ENCODE assay signal across 22 cellular contexts in the genomic region with DNA sequence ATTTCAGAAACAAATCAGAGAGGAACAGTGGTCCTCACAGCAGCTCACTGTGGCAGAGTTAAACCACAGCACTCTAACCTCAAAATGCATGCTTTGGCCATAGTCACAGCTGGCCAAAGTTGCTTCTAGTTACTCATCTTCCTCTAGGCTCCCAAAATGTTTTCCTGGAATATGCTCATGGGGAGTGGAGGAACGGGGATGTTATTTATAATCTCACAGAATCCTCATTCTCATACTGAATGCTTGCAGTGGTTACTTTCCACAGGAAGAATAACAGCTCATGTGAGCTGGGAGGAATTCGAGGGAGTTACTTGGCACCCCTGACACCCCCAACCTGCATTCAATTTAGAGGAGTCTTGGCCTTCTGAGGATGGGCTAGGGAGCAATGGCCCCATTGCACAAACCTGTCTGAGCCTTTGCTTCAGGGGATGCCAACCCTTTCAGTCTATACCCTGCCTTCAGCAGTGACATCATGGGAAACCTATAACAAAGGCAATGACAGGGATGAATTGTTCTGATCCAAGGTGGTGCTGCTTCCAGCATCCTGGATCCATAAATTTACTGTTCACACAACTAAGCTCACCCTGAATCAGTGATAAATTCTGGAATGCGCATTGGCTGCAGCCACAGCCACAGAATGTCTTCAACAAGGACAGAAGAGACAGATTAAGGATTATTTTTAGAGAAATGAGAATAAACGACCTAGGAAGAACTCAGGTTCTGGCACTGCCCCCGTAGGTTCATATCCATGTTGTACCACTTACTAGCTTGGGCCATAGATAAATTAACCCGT. TPM values are rescaled to one million over a fixed set of nuclear protein-coding genes. Genes with fewer than 3 reads are reported as not detected.
DNase-seq lines count a peak whose midpoint lies in the region; FAIRE-seq and TF ChIP-seq lines count a peak whose summit lies in the region.
"Had no signal": no experiment of that assay in that cellular context is flagged by ENCODE, and none has a peak within 500 bp of the region (broad histone marks: within the 10 kb centered on the region; RNA-seq: fewer than 3 reads in every experiment).

No MANE protein-coding gene starts in this region.

- POLR2A ChIA-PET in AG04450 (lab: Yijun Ruan, JAX) = interaction anchor here (1.0 to 1.6 kb wide), 2 partner anchors 22 to 180 kb away, joined by 4 to 7 read pairs; a partner anchor contains a TSS

- TF ChIP-seq CTCF in AG04450 (IDR thresholded peaks at IDR 0.05; ENCODE audit: low read depth, low read length) (no peak), bronchial epithelial cell (IDR thresholded peaks at IDR 0.05; ENCODE audit: insufficient read depth, low read length, severe bottlenecking) (no peak)

- peak; percentile 52 for FAIRE-seq in bronchial epithelial cell (lab: Jason Lieb, UNC)

- H3K4me3 Mint-ChIP-seq in activated T-cell treated with anti-CD3 and anti-CD28 coated beads, Interleukin-2, amount 50 U/mL, for 24 hours = no peak overlapping the region
- H3K4me3 Mint-ChIP-seq: activated naive CD8-positive, alpha-beta T cell; natural killer cell treated with Interleukin-12 subunit alpha and Interleukin-12 subunit beta and Interleukin-15 and Interleukin-18, amount 100 ng/mL, for 72 hours; stimulated activated effector memory CD8-positive, alpha-beta T cell treated with anti-CD3 and anti-CD28 coated beads, Interleukin-12 subunit alpha, Interleukin-12 subunit beta, amount 100 ng/mL, for 72 hours had no signal

- peak overlapping the region; percentile 87 for H3K27ac ChIP-seq in AG04450 (ENCODE audit: low read depth, low read length)
- H3K27ac ChIP-seq: left ventricle myocardium inferior, Peyer's patch, vagina had no signal

- H3K9me3 Mint-ChIP-seq in activated T-cell treated with anti-CD3 and anti-CD28 coated beads, Interleukin-2, amount 50 U/mL, for 24 hours = peaks cover 2% of the 10 kb centered on the region
- H3K9me3 Mint-ChIP-seq: natural killer cell treated with Interleukin-12 subunit alpha and Interleukin-12 subunit beta and Interleukin-15 and Interleukin-18, amount 100 ng/mL, for 72 hours; stimulated activated effector memory CD8-positive, alpha-beta T cell treated with anti-CD3 and anti-CD28 coated beads, Interleukin-12 subunit alpha, Interleukin-12 subunit beta, amount 100 ng/mL, for 72 hours had no signal

- H3K36me3 Mint-ChIP-seq in activated T-cell treated with anti-CD3 and anti-CD28 coated beads, Interleukin-2, amount 50 U/mL, for 24 hours (ENCODE audit: low read depth) = no peaks in the 10 kb centered on the region
- H3K36me3 Mint-ChIP-seq: activated naive CD8-positive, alpha-beta T cell; natural killer cell treated with Interleukin-12 subunit alpha and Interleukin-12 subunit beta and Interleukin-15 and Interleukin-18, amount 100 ng/mL, for 72 hours; stimulated activated effector memory CD8-positive, alpha-beta T cell treated with anti-CD3 and anti-CD28 coated beads, Interleukin-12 subunit alpha, Interleukin-12 subunit beta, amount 100 ng/mL, for 72 hours had no signal

- H3K27ac Mint-ChIP-seq in activated T-cell treated with anti-CD3 and anti-CD28 coated beads, Interleukin-2, amount 50 U/mL, for 24 hours = no peak overlapping the region
- H3K27ac Mint-ChIP-seq: activated naive CD8-positive, alpha-beta T cell; natural killer cell treated with Interleukin-12 subunit alpha and Interleukin-12 subunit beta and Interleukin-15 and Interleukin-18, amount 100 ng/mL, for 72 hours; stimulated activated effector memory CD8-positive, alpha-beta T cell treated with anti-CD3 and anti-CD28 coated beads, Interleukin-12 subunit alpha, Interleukin-12 subunit beta, amount 100 ng/mL, for 72 hours had no signal

- no peak overlapping the region for H3K4me3 ChIP-seq in AG04450 (ENCODE audit: low read depth, low read length)
- no peak overlapping the region for H3K4me3 ChIP-seq in bronchial epithelial cell (ENCODE audit: low read depth, low read length)
- H3K4me3 ChIP-seq: left ventricle myocardium inferior, Peyer's patch, vagina had no signal

- CTCF ChIA-PET in AG04450 (lab: Charles Lee) = interaction anchor here (0.6 to 4.2 kb wide), 8 partner anchors 11 to 1539 kb away, joined by 3 to 20 read pairs (median 6); a partner anchor contains a TSS

- H3K36me3 ChIP-seq in bronchial epithelial cell (ENCODE audit: control insufficient read depth, insufficient read depth, low read length) = no peaks in the 10 kb centered on the region
- H3K36me3 ChIP-seq: left ventricle myocardium inferior, Peyer's patch, vagina had no signal

- no peaks in the 10 kb centered on the region for H3K4me1 Mint-ChIP-seq in activated T-cell treated with anti-CD3 and anti-CD28 coated beads, Interleukin-2, amount 50 U/mL, for 24 hours (ENCODE audit: low read depth)
- H3K4me1 Mint-ChIP-seq: stimulated activated effector memory CD8-positive, alpha-beta T cell treated with anti-CD3 and anti-CD28 coated beads, Interleukin-12 subunit alpha, Interleukin-12 subunit beta, amount 100 ng/mL, for 72 hours had no signal

- H3K27me3 Mint-ChIP-seq in activated T-cell treated with anti-CD3 and anti-CD28 coated beads, Interleukin-2, amount 50 U/mL, for 24 hours = peaks cover 11% of the 10 kb centered on the region
- H3K27me3 Mint-ChIP-seq: natural killer cell treated with Interleukin-12 subunit alpha and Interleukin-12 subunit beta and Interleukin-15 and Interleukin-18, amount 100 ng/mL, for 72 hours had no signal

- peak; percentile 58 for DNase-seq in AG04450 (ENCODE audit: low read depth, low spot score)
- DNase-seq in HS-5 (ENCODE audit: low read depth) = peak; percentile 72
- no peak for DNase-seq in bronchial epithelial cell (ENCODE audit: low read depth)
- DNase-seq in myocyte (ENCODE audit: low read depth) = peak; percentile 96
- no peak for DNase-seq in NCI-H345 treated with DMSO at 0.1 percent for 48 hours (lab: John Stamatoyannopoulos, UW; ENCODE audit: unreplicated experiment)
- no peak for DNase-seq in HK-2 (ENCODE audit: unreplicated experiment)
- no peak for DNase-seq in effector CD8-positive, alpha-beta T cell (lab: John Stamatoyannopoulos, UW)
- DNase-seq in activated T-cell treated with anti-CD3 and anti-CD28 coated beads, Interleukin-2, amount 50 U/mL, for 24 hours = no peak
- DNase-seq: activated CD4-positive, alpha-beta T cell treated with anti-CD3 and anti-CD28 coated beads for 1 hour; activated CD8-positive, alpha-beta memory T cell treated with anti-CD3 and anti-CD28 coated beads, Interleukin-2, amount 50 U/mL, for 48 hours; DMS153; hypothalamus; left ventricle myocardium inferior; NCI-H1930; NCI-H526 treated with DMSO at 0.1 percent for 48 hours; Peyer's patch; right cardiac atrium had no signal

- no peaks in the 10 kb centered on the region for H3K9me3 ChIP-seq in AG04450 (ENCODE audit: control insufficient read depth, insufficient read depth, low read length)
- H3K9me3 ChIP-seq: Peyer's patch, vagina had no signal

- H3K27me3 ChIP-seq in AG04450 (ENCODE audit: control insufficient read depth, insufficient read depth, low read length) (no peaks in the 10 kb centered on the region), bronchial epithelial cell (ENCODE audit: control insufficient read depth, insufficient read depth, low read length) (no peaks in the 10 kb centered on the region)
- H3K27me3 ChIP-seq: Peyer's patch, vagina had no signal

RNA-seq across cellular contexts. Expression of a gene that starts 22.5 kb away (rescaled TPM):
- polyA plus RNA-seq in AG04450 (2011; rRNA removed) = 40.4 and 51.5 TPM in 2 replicates
- 50.1 and 58.8 TPM in 2 replicates for polyA minus RNA-seq in AG04450 (2011; rRNA and poly(A)+ RNA removed)
- 1.6 and 4.9 TPM in 2 replicates for total RNA-seq in bronchial epithelial cell
- total RNA-seq in myocyte = 5.6 and 8.6 TPM in 2 replicates
- polyA plus RNA-seq in myocyte (2012) = 5.0 TPM
- total RNA-seq: natural killer cell treated with Interleukin-12 subunit alpha and Interleukin-12 subunit beta and Interleukin-15 and Interleukin-18, amount 100 ng/mL, for 72 hours; T-helper 1 cell treated with Interleukin-12 subunit alpha and Interleukin-12 subunit beta and Interleukin-4 antibody, amounts not matched to agents 30 ng/mL and 1 ng/mL, for 36 hours had no signal

Comparison
In these comparisons a context has a peak if more than half of its experiments do, and no peak if none do; other contexts are left out.
1. DNase-seq: peak in AG04450 (single experiment), HS-5 (single experiment) and myocyte (single experiment); none in bronchial epithelial cell (single experiment), NCI-H345 treated with DMSO at 0.1 percent for 48 hours (single experiment), HK-2 (single experiment), effector CD8-positive, alpha-beta T cell (single experiment) and activated T-cell treated with anti-CD3 and anti-CD28 coated beads, Interleukin-2, amount 50 U/mL, for 24 hours (single experiment).